In genomic region chr6:168410554-168411011, GRCh38 we compare ENCODE assay signal across 26 cellular contexts. TPM values are rescaled to one million over a fixed set of nuclear protein-coding genes. Genes with fewer than 3 reads are reported as not detected.
DNase-seq lines count a peak whose midpoint lies in the region; ATAC-seq, FAIRE-seq and TF ChIP-seq lines count a peak whose summit lies in the region.
"Had no signal": no experiment of that assay in that cellular context is flagged by ENCODE, and none has a peak within 500 bp of the region (broad histone marks: within the 10 kb centered on the region; RNA-seq: fewer than 3 reads in every experiment).

No MANE protein-coding gene starts in this region.

- H3K4me3 Mint-ChIP-seq in osteocyte (ENCODE audit: unreplicated experiment): no peak overlapping the region
- H3K4me3 Mint-ChIP-seq: CD4-positive, alpha-beta memory T cell had no signal

- no peaks in the 10 kb centered on the region; the same call in 1 of the 2 replicates for H4K20me1 ChIP-seq in HepG2 (ENCODE audit: insufficient read depth, low read length)
- H4K20me1 ChIP-seq: BLaER1 treated with 17β-estradiol and CSF1 and Interleukin-3, amounts not matched to agents 10 nM and 100 nM had no signal

- no peak overlapping the region for H3K4me2 ChIP-seq in HepG2 (ENCODE audit: low read depth, low read length)
- H3K4me2 ChIP-seq: A549; BLaER1 treated with 17β-estradiol and CSF1 and Interleukin-3, amounts not matched to agents 10 nM and 100 nM; PC-9 had no signal

- H3K36me3 ChIP-seq in HepG2 (replicated peaks in 1 of 2; ENCODE audit: control insufficient read depth in 1 of 2, insufficient read depth in 2 of 2, low read length in 2 of 2) (no peaks in the 10 kb centered on the region), right lobe of liver (no peaks in the 10 kb centered on the region)
- H3K36me3 ChIP-seq: BLaER1 treated with 17β-estradiol and CSF1 and Interleukin-3, amounts not matched to agents 10 nM and 100 nM had no signal

- H3K27me3 ChIP-seq in HepG2 (ENCODE audit: control insufficient read depth in 1 of 2, insufficient read depth in 2 of 2, low read length in 2 of 2): peaks cover 12 to 86% of the 10 kb centered on the region in 2 experiments; a peak in 4 of 5 replicates
- H3K27me3 ChIP-seq in right lobe of liver: no peaks in the 10 kb centered on the region
- H3K27me3 ChIP-seq: BLaER1 treated with 17β-estradiol and CSF1 and Interleukin-3, amounts not matched to agents 10 nM and 100 nM had no signal

- H3K27ac Mint-ChIP-seq in osteocyte (ENCODE audit: unreplicated experiment): no peak overlapping the region
- H3K27ac Mint-ChIP-seq: CD4-positive, alpha-beta memory T cell had no signal

- WGBS in HepG2 (ENCODE audit: low lambda C conversion rate): 18% methylated on average over 13 of the region's 19 CpGs
- no CpG with 5 or more reads among the region's 19 CpGs for WGBS in right lobe of liver (ENCODE audit: insufficient coverage, low coverage, low lambda C conversion rate, missing lambda C conversion rate)

- ATAC-seq in HepG2 (peak; percentile 40; the same call in 2 of the 3 replicates), right lobe of liver (no peak), GM18517 (IDR thresholded peaks at IDR 0.05; ENCODE audit: unreplicated experiment) (no peak)
- ATAC-seq: A549 had no signal

- H3K27ac ChIP-seq in HepG2 (ENCODE audit: extremely low read length, insufficient read depth, low read length) (no peak overlapping the region), right lobe of liver (no peak overlapping the region)
- H3K27ac ChIP-seq: A549; BLaER1 treated with 17β-estradiol and CSF1 and Interleukin-3, amounts not matched to agents 10 nM and 100 nM; GM23248; HL-60; PC-9 had no signal

- TF ChIP-seq EP300 in HepG2 (IDR thresholded peaks at IDR 0.05; ENCODE audit: low read depth in 2 of 2, low read length in 2 of 2) (no peak), HepG2 (CRISPR knock-in tag; IDR thresholded peaks at IDR 0.05; ENCODE audit: borderline replicate concordance) (no peak)

- no peak for TF ChIP-seq POLR2A in HepG2 (IDR thresholded peaks at IDR 0.05; ENCODE audit: insufficient read depth in 1 of 2, low read depth in 2 of 2, low read length in 2 of 2)
- no peak for TF ChIP-seq POLR2A in right lobe of liver (IDR thresholded peaks at IDR 0.05)

- no peak for DNase-seq in HepG2 (ENCODE audit: low spot score)
- DNase-seq in right lobe of liver: no peak
- DNase-seq in islet precursor cell: peak; percentile 45
- DNase-seq in osteocyte (ENCODE audit: extremely low spot score, unreplicated experiment): peak; percentile 76
- no peak for DNase-seq in SKM-1 (lab: John Stamatoyannopoulos, UW; ENCODE audit: unreplicated experiment)
- DNase-seq in NCI-H1930 (lab: John Stamatoyannopoulos, UW): no peak
- DNase-seq: AML-193; CD4-positive, alpha-beta memory T cell; COR-L47; DMS53; GM23248; NCI-H1048; NCI-H1417; NCI-H1694; NCI-H2081; NCI-H2227 treated with DMSO at 0.1 percent for 48 hours; NCI-H526 treated with DMSO at 0.1 percent for 48 hours; PC-9; SHP77 had no signal

- no peak overlapping the region for H2AFZ ChIP-seq in HepG2 (ENCODE audit: low read length)
- H2AFZ ChIP-seq: GM23248, PC-9 had no signal

- H3K9ac ChIP-seq in HepG2 (ENCODE audit: insufficient read depth, low read depth, low read length): no peak overlapping the region
- H3K9ac ChIP-seq: BLaER1 treated with 17β-estradiol and CSF1 and Interleukin-3, amounts not matched to agents 10 nM and 100 nM; GM23248 had no signal

- H3K9me3 ChIP-seq in HepG2 (ENCODE audit: low read length): no peaks in the 10 kb centered on the region
- no peaks in the 10 kb centered on the region for H3K9me3 ChIP-seq in right lobe of liver
- H3K9me3 ChIP-seq: A549; BLaER1 treated with 17β-estradiol and CSF1 and Interleukin-3, amounts not matched to agents 10 nM and 100 nM had no signal

- no peaks in the 10 kb centered on the region for H3K9me3 Mint-ChIP-seq in osteocyte (ENCODE audit: unreplicated experiment)
- H3K9me3 Mint-ChIP-seq: CD4-positive, alpha-beta memory T cell had no signal

- POLR2A ChIA-PET in HepG2 (lab: Yijun Ruan, JAX): no interaction called here

- in situ Hi-C loops in HepG2 (cut with HindIII; ENCODE audit: extremely low pct_ligation_motif_present, low pct_unique_long_range_greater_than_20kb): no loop called here

- no peak for TF ChIP-seq RAD21 in HepG2 (CRISPR knock-in tag; IDR thresholded peaks at IDR 0.05)

- no peak for FAIRE-seq in HepG2 (lab: Jason Lieb, UNC)
- FAIRE-seq: A549, G401.6 had no signal

- peaks cover 2% of the 10 kb centered on the region for H3K27me3 Mint-ChIP-seq in osteocyte (ENCODE audit: unreplicated experiment)

- peaks cover 17% of the 10 kb centered on the region for H3K4me1 Mint-ChIP-seq in osteocyte (ENCODE audit: unreplicated experiment)
- H3K4me1 Mint-ChIP-seq: CD4-positive, alpha-beta memory T cell had no signal

- no peaks in the 10 kb centered on the region for H3K36me3 Mint-ChIP-seq in osteocyte (ENCODE audit: unreplicated experiment)
- H3K36me3 Mint-ChIP-seq: CD4-positive, alpha-beta memory T cell had no signal

- H3K4me3 ChIP-seq in HepG2 (replicated peaks in 1 of 3; ENCODE audit: insufficient read depth in 1 of 3, low read depth in 2 of 3, low read length in 3 of 3): no peak overlapping the region
- no peak overlapping the region for H3K4me3 ChIP-seq in right lobe of liver
- H3K4me3 ChIP-seq: A549; BLaER1 treated with 17β-estradiol and CSF1 and Interleukin-3, amounts not matched to agents 10 nM and 100 nM; GM23248; PC-9 had no signal

- CTCF ChIA-PET in HepG2 (lab: Yijun Ruan, JAX; ENCODE audit: low intra/inter-chr PET ratio, low total read pairs): no interaction called here

- no peak for TF ChIP-seq CTCF in HepG2 (CRISPR knock-in tag; IDR thresholded peaks at IDR 0.05)
- TF ChIP-seq CTCF in right lobe of liver (IDR thresholded peaks at IDR 0.05): no peak
- no peak for TF ChIP-seq CTCF in osteocyte (IDR thresholded peaks at IDR 0.05)

- intact Hi-C loops in HepG2 (cut with micrococcal nuclease; ENCODE audit: unreplicated experiment): no loop called here
- intact Hi-C loops in right lobe of liver (cut with DNase I): no loop called here

- no peaks in the 10 kb centered on the region for H3K79me2 ChIP-seq in HepG2 (ENCODE audit: insufficient read depth, low read length)

- no peaks in the 10 kb centered on the region for H3K4me1 ChIP-seq in HepG2 (ENCODE audit: insufficient read depth, low read length)
- no peaks in the 10 kb centered on the region for H3K4me1 ChIP-seq in right lobe of liver
- H3K4me1 ChIP-seq: A549; BLaER1 treated with 17β-estradiol and CSF1 and Interleukin-3, amounts not matched to agents 10 nM and 100 nM had no signal

- no TSS peak for BruUV-seq in HepG2 (replicated peaks; lab: Mats Ljungman, UMichigan)

TF ChIP-seq in HepG2, 621 proteins besides CTCF, POLR2A, EP300 and RAD21 (continues in another document):
- TF ChIP-seq EZH2 (conservative IDR thresholded peaks at IDR 0.05; ENCODE audit: low read depth, low read length): 0 out of 2 replicates have a peak, but pooled peaks have one; percentile 39

RNA-seq across cellular contexts. Expression of gene SMOC2, which starts 30.4 kb away (rescaled TPM):
- total RNA-seq in HepG2 (2016; rRNA removed; fragmentation: Illumina TruSeq; extraction: Trizol): not detected in 2 replicates
- total RNA-seq in HepG2 (2016; cell fraction: cytosol; rRNA removed; fragmentation: Illumina TruSeq; extraction: Trizol; ENCODE audit: low read depth): not detected in 2 replicates
- total RNA-seq in HepG2 (2016; cell fraction: insoluble cytoplasmic fraction; rRNA removed; fragmentation: Illumina TruSeq; extraction: Trizol): not detected in 2 replicates
- total RNA-seq in HepG2 (2016; cell fraction: membrane; rRNA removed; fragmentation: Illumina TruSeq; extraction: Trizol): not detected in 2 replicates
- total RNA-seq in HepG2 (2016; cell fraction: nucleus; rRNA removed; fragmentation: Illumina TruSeq; extraction: Trizol): not detected in 2 replicates
- not detected in 2 replicates for polyA plus RNA-seq in HepG2 (2011; rRNA removed)
- not detected in 2 replicates for polyA plus RNA-seq in HepG2 (2011; cell fraction: cytosol; rRNA removed)
- polyA plus RNA-seq in HepG2 (2011; cell fraction: nucleus; rRNA removed): not detected in 2 replicates
- polyA plus RNA-seq in HepG2 (2012): not detected in 2 replicates
- not detected in 2 replicates for polyA plus RNA-seq in HepG2 (2016; cell fraction: cytosol; fragmentation: Illumina TruSeq; extraction: Trizol; ENCODE audit: low read depth)
- not detected in 2 replicates for polyA plus RNA-seq in HepG2 (2016; cell fraction: insoluble cytoplasmic fraction; fragmentation: Illumina TruSeq; extraction: Trizol; ENCODE audit: low read depth)
- not detected in 2 replicates for polyA plus RNA-seq in HepG2 (2016; cell fraction: membrane; fragmentation: Illumina TruSeq; extraction: Trizol; ENCODE audit: low read depth)
- not detected in 2 replicates for polyA plus RNA-seq in HepG2 (2016; cell fraction: nucleus; fragmentation: Illumina TruSeq; extraction: Trizol; ENCODE audit: insufficient read depth, low read depth)
- polyA minus RNA-seq in HepG2 (2011; rRNA and poly(A)+ RNA removed; ENCODE audit: low replicate concordance): not detected in 2 replicates
- not detected in 2 replicates for polyA minus RNA-seq in HepG2 (2011; cell fraction: cytosol; rRNA and poly(A)+ RNA removed)
- not detected in 2 replicates for polyA minus RNA-seq in HepG2 (2011; cell fraction: nucleus; rRNA and poly(A)+ RNA removed)
- 1 to 10 TPM in 3 of 6 experiments, under 1 TPM in 3; 0.42 to 3.5 (median 1.2) TPM for total RNA-seq in right lobe of liver
- total RNA-seq in osteocyte: 11.5 and 11.6 TPM in 2 replicates
- total RNA-seq: CD4-positive, alpha-beta memory T cell; GM23248; NCI-H460; PC-9; RPMI7951 had no signal
- polyA plus RNA-seq: A549; CD4-positive, alpha-beta memory T cell; GM23248 had no signal

Comparison
In these comparisons a context has a peak if more than half of its experiments do, and no peak if none do; other contexts are left out.
1. DNase-seq: peak in islet precursor cell (single experiment) and osteocyte (single experiment); none in HepG2 (single experiment), right lobe of liver (0 of 3), SKM-1 (single experiment) and NCI-H1930 (0 of 2).